ENCODE assay signal across 2 cellular contexts in genomic region chr19:3118232-3119070, GRCh38.
TF ChIP-seq lines count a peak whose summit lies in the region.

No MANE protein-coding gene starts in this region.

TF ChIP-seq in IMR-90, 13 proteins besides CTCF, POLR2A, EP300 and RAD21:
- TF ChIP-seq MAZ (IDR thresholded peaks at IDR 0.05; ENCODE audit: borderline replicate concordance, low read depth, low read length) (no peak), RFX5 (IDR thresholded peaks at IDR 0.05; ENCODE audit: low read depth, low read length) (no peak), MXI1 (IDR thresholded peaks at IDR 0.05; ENCODE audit: borderline replicate concordance, low read depth, low read length) (no peak), RCOR1 (IDR thresholded peaks at IDR 0.05; ENCODE audit: insufficient replicate concordance, low read length) (no peak), SMC3 (IDR thresholded peaks at IDR 0.05; ENCODE audit: low read depth, low read length) (no peak), ELK1 (IDR thresholded peaks at IDR 0.05; ENCODE audit: borderline replicate concordance, low read depth, low read length) (no peak), NFE2L2 (IDR thresholded peaks at IDR 0.05; ENCODE audit: low read depth, low read length) (no peak), CEBPB (IDR thresholded peaks at IDR 0.05; ENCODE audit: low read depth, low read length) (no peak), CHD1 (IDR thresholded peaks at IDR 0.05; ENCODE audit: low read depth, low read length) (no peak), FOS (IDR thresholded peaks at IDR 0.05; ENCODE audit: low read depth, low read length) (no peak), MAFK (IDR thresholded peaks at IDR 0.05; ENCODE audit: low read depth, low read length) (no peak), USF2 (IDR thresholded peaks at IDR 0.05; ENCODE audit: low read depth, low read length) (no peak), BHLHE40 (IDR thresholded peaks at IDR 0.05; ENCODE audit: low read depth, low read length) (no peak)

TF ChIP-seq in K562, 482 proteins besides CTCF, POLR2A, EP300 and RAD21:
- TF ChIP-seq NFE2 (IDR thresholded peaks at IDR 0.05; ENCODE audit: low read depth) (no peak), RBM22 (IDR thresholded peaks at IDR 0.05; ENCODE audit: low read depth, low read length, poor library complexity, severe bottlenecking) (peak; percentile 19)
